Comparison of ENCODE assay signal across 21 cellular contexts in the genomic region with DNA sequence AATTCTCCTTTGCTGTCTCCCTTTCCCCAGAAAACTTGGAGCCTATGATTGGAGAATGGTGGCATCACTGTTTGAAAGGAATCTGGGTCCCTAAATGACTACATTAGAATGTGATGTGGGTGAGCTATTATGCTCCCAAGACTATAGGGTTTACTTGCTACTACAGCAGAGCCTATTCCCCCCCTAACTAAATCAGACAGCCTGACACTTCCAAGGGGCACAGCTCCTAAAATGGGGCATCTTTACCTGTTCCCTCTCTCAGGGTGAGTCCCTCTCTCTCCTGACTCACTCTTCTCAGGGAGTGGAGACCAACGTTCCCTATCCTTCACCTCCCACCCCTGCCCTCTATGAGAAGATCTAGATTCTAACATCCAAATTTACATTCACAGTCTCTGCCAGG. TPM values are rescaled to one million over a fixed set of nuclear protein-coding genes. Genes with fewer than 3 reads are reported as not detected.
DNase-seq lines count a peak whose midpoint lies in the region; ATAC-seq, FAIRE-seq and TF ChIP-seq lines count a peak whose summit lies in the region.
"Had no signal": no experiment of that assay in that cellular context is flagged by ENCODE, and none has a peak within 500 bp of the region (broad histone marks: within the 10 kb centered on the region; RNA-seq: fewer than 3 reads in every experiment).

No MANE protein-coding gene starts in this region.

- no peak overlapping the region for H3K4me3 ChIP-seq in astrocyte (ENCODE audit: insufficient read depth, low read depth, low read length)
- H3K4me3 ChIP-seq in transverse colon = peak overlapping the region in 1 of 4 donors; percentile 67
- H3K4me3 ChIP-seq in gastroesophageal sphincter = no peak overlapping the region
- H3K4me3 ChIP-seq: HAP-1 had no signal

- FAIRE-seq in astrocyte (lab: Jason Lieb, UNC) = no peak
- FAIRE-seq in GM12891 (lab: Jason Lieb, UNC) = no peak

- DNase-seq in astrocyte (ENCODE audit: low read depth) = no peak
- no peak for DNase-seq in mesothelial cell of epicardium (ENCODE audit: low spot score in 2 of 2, unreplicated experiment in 2 of 2)
- no peak for DNase-seq in transverse colon
- DNase-seq in GM12891 (ENCODE audit: insufficient read length, low spot score) = no peak
- no peak for DNase-seq in NCI-H510A treated with DMSO at 0.1 percent for 48 hours (lab: John Stamatoyannopoulos, UW)
- DNase-seq: C1 segment of cervical spinal cord; Calu3; CD8-positive, alpha-beta memory T cell; DMS79 treated with DMSO at 0.1 percent for 48 hours; GOT3; HFFc6; IMR-90; NCI-H446 treated with DMSO at 0.1 percent for 48 hours; NCI-H526 treated with DMSO at 0.1 percent for 48 hours; SHP77 treated with DMSO at 0.1 percent for 48 hours had no signal

- no peaks in the 10 kb centered on the region for H3K4me1 ChIP-seq in astrocyte (ENCODE audit: insufficient read depth, low read length)
- peaks cover 0 to 12% (median 11%) of the 10 kb centered on the region in 4 donors for H3K4me1 ChIP-seq in transverse colon
- H3K4me1 ChIP-seq in gastroesophageal sphincter = no peaks in the 10 kb centered on the region
- H3K4me1 ChIP-seq: HAP-1 had no signal

- TF ChIP-seq EP300 in transverse colon (IDR thresholded peaks at IDR 0.05; ENCODE audit: low read depth) (no peak), gastroesophageal sphincter (IDR thresholded peaks at IDR 0.05) (no peak)

- WGBS in transverse colon (ENCODE audit: low coverage in 1 of 2), 2 donors = 33% methylated on average over 1 of the region's 1 CpG; no CpG with 5 or more reads in 1 of the 2 donors
- 50% methylated on average over 1 of the region's 1 CpG; no CpG with 5 or more reads in 1 of the 2 donors for WGBS in gastroesophageal sphincter (ENCODE audit: low coverage in 1 of 2), 2 donors

- H3K4me3 Mint-ChIP-seq in astrocyte (ENCODE audit: unreplicated experiment) (no peak overlapping the region), mesothelial cell of epicardium (no peak overlapping the region)
- H3K4me3 Mint-ChIP-seq: CD8-positive, alpha-beta memory T cell; HFFc6 had no signal

- peaks cover 7% of the 10 kb centered on the region for H3K9me3 Mint-ChIP-seq in astrocyte (ENCODE audit: unreplicated experiment)
- peaks cover 5% of the 10 kb centered on the region for H3K9me3 Mint-ChIP-seq in mesothelial cell of epicardium
- H3K9me3 Mint-ChIP-seq: CD8-positive, alpha-beta memory T cell had no signal

- H3K27me3 ChIP-seq in astrocyte (ENCODE audit: insufficient read depth, low read length) (no peaks in the 10 kb centered on the region), transverse colon (no peaks in the 10 kb centered on the region), gastroesophageal sphincter (peaks cover 10% of the 10 kb centered on the region)

- H3K36me3 ChIP-seq in astrocyte (ENCODE audit: insufficient read depth, low read length) (no peaks in the 10 kb centered on the region), transverse colon (no peaks in the 10 kb centered on the region), gastroesophageal sphincter (no peaks in the 10 kb centered on the region)
- H3K36me3 ChIP-seq: HAP-1 had no signal

- no peaks in the 10 kb centered on the region for H3K79me2 ChIP-seq in astrocyte (ENCODE audit: insufficient read depth, low read length)

- H2AFZ ChIP-seq in astrocyte (ENCODE audit: low read depth, low read length) = no peak overlapping the region

- no peak overlapping the region for H3K9ac ChIP-seq in astrocyte (ENCODE audit: low read length)
- H3K9ac ChIP-seq: KMS-11 had no signal

- TF ChIP-seq POLR2A in transverse colon (IDR thresholded peaks at IDR 0.05) (no peak), gastroesophageal sphincter (IDR thresholded peaks at IDR 0.05) (no peak), GM12891 (IDR thresholded peaks at IDR 0.05; ENCODE audit: low read depth, low read length) (no peak)

- TF ChIP-seq CTCF in astrocyte (IDR thresholded peaks at IDR 0.05; ENCODE audit: insufficient read depth, low read depth, low read length) = no peak
- no peak for TF ChIP-seq CTCF in mesothelial cell of epicardium (IDR thresholded peaks at IDR 0.05; ENCODE audit: unreplicated experiment)
- TF ChIP-seq CTCF in transverse colon (IDR thresholded peaks at IDR 0.05) = no peak
- no peak for TF ChIP-seq CTCF in gastroesophageal sphincter (IDR thresholded peaks at IDR 0.05)

- H3K27ac ChIP-seq in astrocyte (ENCODE audit: low read depth, low read length) (no peak overlapping the region), transverse colon (peak overlapping the region; percentile 67 to 91 (median 84)), gastroesophageal sphincter (no peak overlapping the region)
- H3K27ac ChIP-seq: KMS-11 had no signal

- H3K27me3 Mint-ChIP-seq in astrocyte (ENCODE audit: low read depth, unreplicated experiment) (peaks cover 15% of the 10 kb centered on the region), mesothelial cell of epicardium (ENCODE audit: low read depth) (no peaks in the 10 kb centered on the region)

- in situ Hi-C loops in transverse colon (cut with MboI; ENCODE audit: low pct_ligation_motif_present in 1 of 4, low pct_unique_long_range_greater_than_20kb in 1 of 4, low sequenced_read_pairs in 3 of 4) = no loop called here

- H3K9me3 ChIP-seq in astrocyte (ENCODE audit: insufficient read depth, low read depth, low read length) (no peaks in the 10 kb centered on the region), transverse colon (no peaks in the 10 kb centered on the region), gastroesophageal sphincter (no peaks in the 10 kb centered on the region)
- H3K9me3 ChIP-seq: HAP-1 had no signal

- H3K4me1 Mint-ChIP-seq in astrocyte (ENCODE audit: low read depth, unreplicated experiment) (peaks cover 15% of the 10 kb centered on the region), mesothelial cell of epicardium (peaks cover 30% of the 10 kb centered on the region)
- H3K4me1 Mint-ChIP-seq: CD8-positive, alpha-beta memory T cell had no signal

- H3K36me3 Mint-ChIP-seq in astrocyte (ENCODE audit: low read depth, unreplicated experiment) = no peaks in the 10 kb centered on the region
- no peaks in the 10 kb centered on the region for H3K36me3 Mint-ChIP-seq in mesothelial cell of epicardium
- H3K36me3 Mint-ChIP-seq: CD8-positive, alpha-beta memory T cell had no signal

- no peaks in the 10 kb centered on the region for H4K20me1 ChIP-seq in astrocyte (ENCODE audit: insufficient read depth, low read length)

- H3K27ac Mint-ChIP-seq in astrocyte (ENCODE audit: unreplicated experiment) (peak overlapping the region; percentile 34), mesothelial cell of epicardium (peak overlapping the region; percentile 90)
- H3K27ac Mint-ChIP-seq: CD8-positive, alpha-beta memory T cell; HFFc6 had no signal

- ATAC-seq in HG03432 (IDR thresholded peaks at IDR 0.05; ENCODE audit: unreplicated experiment) = peak; percentile 22
- ATAC-seq in gastroesophageal sphincter = no peak
- ATAC-seq: Panc1 had no signal

- intact Hi-C loops in transverse colon (cut with DNase I; ENCODE audit: low total_unique reads) = no loop called here

- H3K4me2 ChIP-seq in astrocyte (ENCODE audit: low read length) = no peak overlapping the region
- H3K4me2 ChIP-seq: KMS-11 had no signal

TF ChIP-seq in GM12891, 5 proteins besides CTCF, POLR2A, EP300 and RAD21:
- TF ChIP-seq POLR2AphosphoS5 (IDR thresholded peaks at IDR 0.05; ENCODE audit: low read depth, low read length) (no peak), SPI1 (IDR thresholded peaks at IDR 0.05; ENCODE audit: low read depth, low read length) (no peak), POU2F2 (IDR thresholded peaks at IDR 0.05; ENCODE audit: low read depth, low read length) (no peak)
TF ChIP-seq in GM12891: peak in this region for 0.

RNA-seq across cellular contexts. Expression of a gene that starts 0.8 kb away (rescaled TPM):
- total RNA-seq in astrocyte = not detected in 2 replicates
- total RNA-seq in mesothelial cell of epicardium = 1.9 to 2.6 TPM (median 2.5 TPM) in 3 replicates
- total RNA-seq in transverse colon = 100 to 1,000 TPM in 2 of 4 donors, 10 to 100 TPM in 2; 32.6 to 159 (median 84.4) TPM
- total RNA-seq in gastroesophageal sphincter = not detected
- polyA plus RNA-seq in GM12891 (2012; ENCODE audit: low read depth, missing spikeins) = 6.2 TPM
- total RNA-seq: A673; Calu3; CD8-positive, alpha-beta memory T cell; HFFc6; IMR-90 had no signal
- polyA plus RNA-seq: CD8-positive, alpha-beta memory T cell; IMR-90 had no signal

Comparison
In these comparisons a context has a peak if more than half of its experiments do, and no peak if none do; other contexts are left out.
1. H3K27ac ChIP-seq: peak in transverse colon (4 of 4); none in astrocyte (single experiment) and gastroesophageal sphincter (0 of 4).